ENCODE assay signal across 8 cellular contexts in the genomic region with DNA sequence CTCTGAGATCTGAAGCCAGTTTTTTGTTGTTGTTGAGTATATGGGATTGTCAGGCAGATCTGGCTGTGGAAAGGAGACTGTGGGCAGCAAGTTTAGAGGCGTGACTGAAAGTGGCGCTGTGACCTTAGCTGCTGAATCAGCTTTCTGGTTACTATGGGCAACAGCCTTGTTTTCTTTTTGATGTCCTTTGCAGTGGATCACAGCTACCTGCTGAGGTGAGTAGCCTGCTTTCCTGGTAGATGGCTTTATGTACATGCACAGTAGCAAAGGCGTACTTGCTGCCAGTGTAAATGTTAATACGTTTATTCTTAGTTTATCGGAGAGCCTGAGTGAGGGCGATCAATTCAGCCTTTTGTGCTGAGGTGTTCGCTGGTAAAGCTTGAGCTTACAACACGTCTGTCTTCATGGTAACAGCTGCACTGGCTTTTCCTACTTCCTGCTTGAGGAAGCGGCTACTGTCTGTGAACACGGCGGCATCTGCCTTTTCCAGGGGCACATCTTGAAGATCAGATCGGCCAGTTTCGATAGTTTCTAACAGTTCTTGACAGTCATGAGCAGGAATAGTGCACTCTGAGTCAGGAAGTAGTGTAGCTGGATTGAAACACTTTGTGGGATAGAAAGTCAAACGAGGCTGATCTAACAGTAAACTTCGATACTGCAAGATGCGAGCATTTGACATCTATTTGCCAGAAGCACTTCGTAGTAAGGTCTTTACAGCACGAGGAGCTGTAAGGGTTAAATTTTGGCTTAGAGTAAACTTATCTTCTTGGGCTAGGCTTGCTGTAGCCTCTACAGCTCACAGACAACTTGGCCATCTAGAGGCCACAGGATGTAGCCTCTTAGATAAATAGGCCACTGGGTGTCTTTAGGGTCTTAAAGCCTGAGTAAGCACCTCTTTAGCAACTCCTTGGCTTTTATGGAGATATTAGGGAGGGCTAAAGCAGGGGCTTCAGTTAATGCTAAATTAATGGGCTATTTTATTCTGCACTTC.
DNase-seq lines count a peak whose midpoint lies in the region; FAIRE-seq and TF ChIP-seq lines count a peak whose summit lies in the region.
"Not testable (repeated sequence)": the region's sequence is repeated elsewhere in the genome, so short reads cannot be mapped to it uniquely, and the experiment has no call there.

No MANE protein-coding gene starts in this region.

- H3K36me3 Mint-ChIP-seq in astrocyte (ENCODE audit: low read depth, unreplicated experiment); nephron progenitor cell (ENCODE audit: low read depth): not testable (repeated sequence)

- WGBS in esophagus muscularis mucosa: 41% methylated on average over 18 of the region's 18 CpGs
- WGBS in stomach, 5 donors: 12 to 24% (median 16%) methylated on average over 18 of the region's 18 CpGs

- not testable (repeated sequence) for TF ChIP-seq POLR2A in esophagus muscularis mucosa (IDR thresholded peaks at IDR 0.05; ENCODE audit: low read depth); stomach (IDR thresholded peaks at IDR 0.05)

- not testable (repeated sequence) for H3K4me3 ChIP-seq in KMS-11 (IDR thresholded peaks at IDR 0.05; ENCODE audit: insufficient read depth, low read depth, low read length); astrocyte (ENCODE audit: insufficient read depth, low read depth, low read length)
- H3K4me3 ChIP-seq in esophagus muscularis mucosa (peak overlapping the region in 2 of 4 donors; percentile 7 to 17), kidney epithelial cell (ENCODE audit: low read depth, low read length) (peak overlapping the region; percentile 25), stomach (peak overlapping the region; percentile 5 to 37 (median 24))

- H3K79me2 ChIP-seq in KMS-11 (ENCODE audit: insufficient read depth, low read depth); astrocyte (ENCODE audit: insufficient read depth, low read length): not testable (repeated sequence)

- H3K27me3 Mint-ChIP-seq in astrocyte (ENCODE audit: low read depth, unreplicated experiment); nephron progenitor cell (ENCODE audit: low read depth, poor library complexity): not testable (repeated sequence)

- H3K27ac Mint-ChIP-seq in astrocyte (ENCODE audit: unreplicated experiment): peak overlapping the region; percentile 82
- peak overlapping the region; percentile 99 for H3K27ac Mint-ChIP-seq in nephron progenitor cell

- DNase-seq in DMS 273 (lab: John Stamatoyannopoulos, UW; ENCODE audit: unreplicated experiment) (peak; percentile 2), NCI-H774 (lab: John Stamatoyannopoulos, UW) (peak; percentile 6), esophagus muscularis mucosa (ENCODE audit: extremely low spot score) (peak; percentile 29), nephron progenitor cell (peak; percentile 38), stomach (peak; percentile 44)
- not testable (repeated sequence) for DNase-seq in astrocyte (ENCODE audit: low read depth); kidney epithelial cell (ENCODE audit: low read depth)

- FAIRE-seq in astrocyte (lab: Jason Lieb, UNC): not testable (repeated sequence)

- H3K4me1 Mint-ChIP-seq in astrocyte (ENCODE audit: low read depth, unreplicated experiment): peaks cover 19% of the 10 kb centered on the region
- peaks cover 63% of the 10 kb centered on the region for H3K4me1 Mint-ChIP-seq in nephron progenitor cell

- H4K20me1 ChIP-seq in KMS-11 (ENCODE audit: insufficient read depth); astrocyte (ENCODE audit: insufficient read depth, low read length): not testable (repeated sequence)

- not testable (repeated sequence) for H3K27me3 ChIP-seq in KMS-11 (ENCODE audit: insufficient read depth, low read depth); astrocyte (ENCODE audit: insufficient read depth, low read length); esophagus muscularis mucosa; kidney epithelial cell (ENCODE audit: control insufficient read depth, insufficient read depth, low read length); stomach

- not testable (repeated sequence) for TF ChIP-seq EP300 in esophagus muscularis mucosa (IDR thresholded peaks at IDR 0.05); stomach (IDR thresholded peaks at IDR 0.05)

- intact Hi-C loops in esophagus muscularis mucosa (cut with DNase I); stomach (cut with DNase I; ENCODE audit: low total_unique reads): not testable (repeated sequence)

- H3K9me3 Mint-ChIP-seq in astrocyte (ENCODE audit: unreplicated experiment); nephron progenitor cell: not testable (repeated sequence)

- H3K27ac ChIP-seq in KMS-11 (peak overlapping the region; percentile 97), stomach (peak overlapping the region; percentile 10 to 64 (median 25))
- not testable (repeated sequence) for H3K27ac ChIP-seq in astrocyte (ENCODE audit: low read depth, low read length); esophagus muscularis mucosa (replicated peaks in 1 of 4)

- not testable (repeated sequence) for H3K4me1 ChIP-seq in KMS-11 (ENCODE audit: low read depth, poor library complexity, severe bottlenecking); astrocyte (ENCODE audit: insufficient read depth, low read length); esophagus muscularis mucosa; stomach

- not testable (repeated sequence) for H3K9me3 ChIP-seq in astrocyte (ENCODE audit: insufficient read depth, low read depth, low read length); esophagus muscularis mucosa
- H3K9me3 ChIP-seq in stomach: peaks cover 0 to 11% (median 0%) of the 10 kb centered on the region in 4 donors

- not testable (repeated sequence) for H2AFZ ChIP-seq in KMS-11 (ENCODE audit: low read depth); astrocyte (ENCODE audit: low read depth, low read length)

- peak overlapping the region; percentile 36; the same call in 1 of the 2 replicates for H3K4me2 ChIP-seq in KMS-11
- H3K4me2 ChIP-seq in astrocyte (ENCODE audit: low read length): not testable (repeated sequence)

- peak overlapping the region; percentile 79 for H3K9ac ChIP-seq in KMS-11
- not testable (repeated sequence) for H3K9ac ChIP-seq in astrocyte (ENCODE audit: low read length)

- TF ChIP-seq CTCF in KMS-11 (conservative IDR thresholded peaks at IDR 0.05; ENCODE audit: low read depth, low read length); astrocyte (IDR thresholded peaks at IDR 0.05; ENCODE audit: insufficient read depth, low read depth, low read length); kidney epithelial cell (IDR thresholded peaks at IDR 0.05; ENCODE audit: insufficient read depth, low read length, poor library complexity, severe bottlenecking); stomach (IDR thresholded peaks at IDR 0.05): not testable (repeated sequence)
- TF ChIP-seq CTCF in esophagus muscularis mucosa (IDR thresholded peaks at IDR 0.05) (peak in 1 of 3 experiments; percentile 6), nephron progenitor cell (IDR thresholded peaks at IDR 0.05) (peak; percentile 14)

- H3K36me3 ChIP-seq in KMS-11 (ENCODE audit: insufficient read depth); astrocyte (ENCODE audit: insufficient read depth, low read length); esophagus muscularis mucosa; kidney epithelial cell (ENCODE audit: control insufficient read depth, insufficient read depth, low read length); stomach: not testable (repeated sequence)

- H3K4me3 Mint-ChIP-seq in astrocyte (ENCODE audit: unreplicated experiment): not testable (repeated sequence)
- peak overlapping the region; percentile 70 for H3K4me3 Mint-ChIP-seq in nephron progenitor cell
